ENCODE assay signal across 1 cellular context in the genomic region with DNA sequence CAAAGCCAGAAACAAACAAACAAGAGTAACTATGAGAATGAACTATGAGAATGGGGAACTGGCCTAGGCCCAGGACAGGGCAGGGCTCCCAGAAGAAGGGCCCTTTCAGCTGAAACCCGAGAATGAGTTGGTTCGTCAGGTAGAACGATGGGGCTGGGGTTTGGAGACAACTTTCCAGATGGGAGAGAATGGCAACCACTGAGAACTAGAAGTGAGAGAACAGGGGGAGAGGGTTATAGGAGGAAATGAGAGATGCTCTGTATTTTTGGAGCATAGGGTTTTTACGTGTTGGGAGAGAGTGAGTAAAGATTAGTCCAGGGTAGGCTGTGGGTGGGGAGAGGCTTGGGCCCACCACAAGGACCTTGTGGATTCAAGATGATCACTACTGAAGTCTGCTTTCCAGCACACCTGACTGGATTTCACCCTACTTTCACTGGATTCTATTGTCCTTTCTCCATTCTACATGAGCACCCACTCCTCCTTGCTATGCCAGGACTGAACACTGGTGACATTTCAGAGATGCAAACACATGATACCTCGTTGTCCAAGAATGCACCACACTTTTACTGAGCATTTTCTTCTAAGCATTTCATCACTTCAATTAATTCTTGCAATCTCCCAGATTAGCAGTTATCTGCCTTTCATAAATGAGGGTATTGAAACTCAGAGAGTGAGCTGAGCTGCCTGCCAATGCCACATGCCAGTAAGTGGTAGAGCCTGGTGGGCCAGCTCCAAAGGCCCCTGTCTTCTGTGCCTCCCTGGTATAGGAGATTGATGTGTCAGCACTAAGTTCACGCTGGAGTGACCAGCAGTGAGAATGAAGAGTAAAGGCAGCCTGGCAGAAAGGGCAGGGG.
TF ChIP-seq lines count a peak whose summit lies in the region.

No MANE protein-coding gene starts in this region.

TF ChIP-seq in SK-N-SH, 30 proteins besides CTCF, POLR2A, EP300 and RAD21 (continued from another document):
- no peak for TF ChIP-seq FOXM1 (IDR thresholded peaks at IDR 0.05; ENCODE audit: low read depth)
- no peak for TF ChIP-seq USF2 (IDR thresholded peaks at IDR 0.05; ENCODE audit: borderline replicate concordance, low read depth, low read length)
- no peak for TF ChIP-seq RXRA (IDR thresholded peaks at IDR 0.05; ENCODE audit: borderline replicate concordance, low read depth)
